ENCODE assay signal across 8 cellular contexts in genomic region chr12:122981587-122982493, GRCh38. TPM values are rescaled to one million over a fixed set of nuclear protein-coding genes. Genes with fewer than 3 reads are reported as not detected.
DNase-seq lines count a peak whose midpoint lies in the region; ATAC-seq and TF ChIP-seq lines count a peak whose summit lies in the region.

No MANE protein-coding gene starts in this region.

- H3K9me3 Mint-ChIP-seq in endothelial cell (ENCODE audit: unreplicated experiment) = no peaks in the 10 kb centered on the region

- H3K79me2 ChIP-seq in PC-3 (ENCODE audit: low read length) = peaks cover 54% of the 10 kb centered on the region

- no peak for TF ChIP-seq EP300 in ovary (IDR thresholded peaks at IDR 0.05)

- H3K27me3 ChIP-seq in PC-3 (ENCODE audit: low read length) (no peaks in the 10 kb centered on the region), ovary (no peaks in the 10 kb centered on the region)

- CTCF ChIA-PET in PC-3 (lab: Charles Lee) = no interaction called here

- H3K4me1 ChIP-seq in ES-I3 (ENCODE audit: insufficient read depth, low read length) (no peaks in the 10 kb centered on the region), PC-3 (ENCODE audit: insufficient read depth, low read length) (peaks cover 19% of the 10 kb centered on the region), ovary (ENCODE audit: insufficient read depth) (peaks cover 31% of the 10 kb centered on the region)

- POLR2A ChIA-PET in PC-3 (lab: Charles Lee; ENCODE audit: unreplicated experiment) = no interaction called here

- H3K36me3 ChIP-seq in ES-I3 (ENCODE audit: insufficient read depth, low read length) (no peaks in the 10 kb centered on the region; the same call in 1 of the 2 replicates), PC-3 (ENCODE audit: low read depth, low read length) (peaks cover 2% of the 10 kb centered on the region; the same call in 1 of the 2 replicates), ovary (no peaks in the 10 kb centered on the region)

- no peaks in the 10 kb centered on the region for H3K9me3 ChIP-seq in ES-I3 (ENCODE audit: control insufficient read depth, insufficient read depth, low read length)
- H3K9me3 ChIP-seq in PC-3 (ENCODE audit: low read length) = no peaks in the 10 kb centered on the region
- H3K9me3 ChIP-seq in ovary = no peaks in the 10 kb centered on the region

- WGBS in ovary, 3 donors = 48 to 61% (median 50%) methylated on average over 25 to 26 of the region's 26 CpGs

- peaks cover 9% of the 10 kb centered on the region for H3K36me3 Mint-ChIP-seq in endothelial cell (ENCODE audit: low read depth, unreplicated experiment)

- no peak overlapping the region for H2AFZ ChIP-seq in PC-3 (ENCODE audit: low read length)

- no peaks in the 10 kb centered on the region for H3K9me2 ChIP-seq in PC-3 (replicated peaks; ENCODE audit: low read length)

- peak overlapping the region; percentile 99 for H3K4me2 ChIP-seq in PC-3 (ENCODE audit: low read length)

- peak overlapping the region; percentile 85 for H3K4me3 ChIP-seq in PC-3 (ENCODE audit: low read length)
- peak overlapping the region; percentile 87 for H3K4me3 ChIP-seq in ovary

- peak overlapping the region; percentile 92 for H3K4me3 Mint-ChIP-seq in endothelial cell (ENCODE audit: unreplicated experiment)

- TF ChIP-seq POLR2A in ovary (IDR thresholded peaks at IDR 0.05) = no peak

- peak overlapping the region; percentile 96 for H3K9ac ChIP-seq in ES-I3 (ENCODE audit: low read depth, low read length)
- H3K9ac ChIP-seq in PC-3 (ENCODE audit: low read length) = peak overlapping the region; percentile 95

- TF ChIP-seq CTCF in PC-3 (conservative IDR thresholded peaks at IDR 0.05; ENCODE audit: low read depth, low read length) (no peak), endothelial cell (IDR thresholded peaks at IDR 0.05; ENCODE audit: unreplicated experiment) (no peak), ovary (IDR thresholded peaks at IDR 0.05) (no peak)

- H3K27me3 Mint-ChIP-seq in endothelial cell (ENCODE audit: unreplicated experiment) = peaks cover 8% of the 10 kb centered on the region

- no peak for ATAC-seq in PC-3

- no peaks in the 10 kb centered on the region for H3F3A ChIP-seq in PC-3 (ENCODE audit: low read length, unreplicated experiment)

- intact Hi-C loops in PC-3 (cut with micrococcal nuclease) (no loop called here), ovary (cut with DNase I) (loop anchor here in 3 of 4 donors (5.0 kb wide), 2 partner anchors 170 to 255 kb away; partner anchors contain the start of gene PITPNM2 (in 3 of the 3))

- no peaks in the 10 kb centered on the region for H4K20me1 ChIP-seq in PC-3 (ENCODE audit: low read length)

- H3K27ac Mint-ChIP-seq in endothelial cell (ENCODE audit: unreplicated experiment) = peak overlapping the region; percentile 9

- no peak for DNase-seq in PC-3
- DNase-seq in endothelial cell (ENCODE audit: low spot score) = no peak
- DNase-seq in ovary = peak in 1 of 5 donors; percentile 23
- DNase-seq in GM19240 (ENCODE audit: insufficient read length, low spot score) = no peak
- DNase-seq in stimulated activated CD4-positive, alpha-beta T cell treated with anti-CD3 and anti-CD28 coated beads, Interleukin-15, amount 100 ng/mL, for 24 hours = no peak
- DNase-seq in D341Med (ENCODE audit: low spot score) = no peak
- no peak for DNase-seq in NCI-H510A treated with DMSO at 0.1 percent for 48 hours (lab: John Stamatoyannopoulos, UW)

- TSS peak; percentile 75 for BruUV-seq in PC-3 (replicated peaks; lab: Mats Ljungman, UMichigan)

- H3K27ac ChIP-seq in PC-3 (ENCODE audit: low read length) = no peak overlapping the region
- peak overlapping the region; percentile 67 to 88 for H3K27ac ChIP-seq in ovary

- H3K4me1 Mint-ChIP-seq in endothelial cell (ENCODE audit: unreplicated experiment) = peaks cover 27% of the 10 kb centered on the region

RNA-seq across cellular contexts. Expression of gene ARL6IP4, which starts 1.4 kb away (rescaled TPM):
- total RNA-seq in PC-3 (2014; rRNA removed) (363 and 486 TPM in 2 replicates), endothelial cell (ENCODE audit: unreplicated experiment) (151 TPM), ovary (100 to 1,000 TPM; 158 to 216 (median 192) TPM)
- polyA plus RNA-seq in ovary = 100 to 1,000 TPM in 1 of 2 donors, 10 to 100 TPM in 1; 65.4 to 313 TPM

RNA-seq across cellular contexts. Expression of gene OGFOD2, which starts 6.8 kb away (rescaled TPM):
- 33.3 and 35.6 TPM in 2 replicates for total RNA-seq in PC-3 (2014; rRNA removed)
- 10.4 TPM for total RNA-seq in endothelial cell (ENCODE audit: unreplicated experiment)
- 10 to 100 TPM; 10.6 to 17.6 (median 16.8) TPM for total RNA-seq in ovary
- polyA plus RNA-seq in ovary = 10 to 100 TPM in 1 of 2 donors, 1 to 10 TPM in 1; 1.4 to 17.1 TPM

RNA-seq across cellular contexts. Expression of gene ABCB9, which starts 15.6 kb away (rescaled TPM):
- total RNA-seq in PC-3 (2014; rRNA removed) = 18.4 and 20.9 TPM in 2 replicates
- total RNA-seq in endothelial cell (ENCODE audit: unreplicated experiment) = 10.9 TPM
- 10 to 100 TPM in 2 of 7 donors, 1 to 10 TPM in 5; 4.1 to 14.3 (median 6.9) TPM for total RNA-seq in ovary
- 1 to 10 TPM; 1.7 to 3.4 TPM for polyA plus RNA-seq in ovary
